In genomic region chr9:94668424-94668916, GRCh38 we compare ENCODE assay signal across 1 cellular context.
TF ChIP-seq lines count a peak whose summit lies in the region.

No MANE protein-coding gene starts in this region.

TF ChIP-seq in IMR-90, 13 proteins besides CTCF, POLR2A, EP300 and RAD21 (continued from another document):
- TF ChIP-seq SMC3 (IDR thresholded peaks at IDR 0.05; ENCODE audit: low read depth, low read length) (no peak), ELK1 (IDR thresholded peaks at IDR 0.05; ENCODE audit: borderline replicate concordance, low read depth, low read length) (no peak), CEBPB (IDR thresholded peaks at IDR 0.05; ENCODE audit: low read depth, low read length) (no peak), MAFK (IDR thresholded peaks at IDR 0.05; ENCODE audit: low read depth, low read length) (no peak)
